Comparison of ENCODE assay signal across 1 cellular context in genomic region chr2:124995185-124995912, GRCh38.
TF ChIP-seq lines count a peak whose summit lies in the region.

No MANE protein-coding gene starts in this region.

TF ChIP-seq in WTC11, 78 proteins besides CTCF, POLR2A, EP300 and RAD21 (continued from another document):
- no peak for TF ChIP-seq USF1 (CRISPR knock-in tag; IDR thresholded peaks at IDR 0.05)
- TF ChIP-seq ZMAT4 (CRISPR knock-in tag; IDR thresholded peaks at IDR 0.05), result no peak
TF ChIP-seq in WTC11: peak in this region for 5.
